Comparison of ENCODE assay signal across 20 cellular contexts in the genomic region with DNA sequence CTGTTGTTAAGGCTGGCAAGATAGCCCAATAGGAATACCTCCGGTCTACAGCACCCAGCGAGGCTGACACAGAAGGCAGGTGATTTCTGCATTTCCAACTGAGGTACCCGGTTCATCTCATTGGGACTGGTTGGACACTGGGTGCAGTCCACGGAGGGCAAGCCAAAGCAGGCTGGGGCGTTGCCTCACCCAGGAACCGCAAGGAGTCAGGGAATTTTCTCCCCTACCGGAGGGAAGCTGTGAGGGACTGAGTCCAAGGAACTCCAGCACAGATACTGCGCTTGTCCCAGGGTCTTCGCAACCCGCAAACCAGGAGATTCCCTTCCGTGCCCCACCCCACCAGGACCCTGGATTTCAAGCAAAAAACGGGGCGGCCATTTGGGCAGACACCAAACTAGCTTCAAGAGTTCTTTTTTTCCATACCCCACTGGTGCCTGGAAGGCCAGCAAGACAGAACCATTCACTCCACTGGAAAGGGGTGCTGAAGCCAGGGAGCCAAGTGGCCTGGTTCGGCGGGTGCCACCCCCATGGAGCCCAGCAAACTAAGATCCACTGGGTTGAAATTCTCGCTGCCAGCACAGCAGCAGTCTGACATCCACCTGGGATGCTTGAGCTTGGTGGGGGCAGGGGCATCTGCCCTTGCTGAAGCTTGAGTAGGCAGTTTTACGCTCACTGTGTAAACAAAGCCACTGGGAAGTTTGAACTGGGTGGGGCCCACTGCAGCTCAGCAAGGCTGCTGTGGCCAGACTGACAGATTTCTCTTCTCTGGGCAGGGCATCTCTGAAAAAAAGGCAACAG.
A peak's percentile ranks its signal among the peaks of the same experiment; 100 is the strongest.
DNase-seq lines count a peak whose midpoint lies in the region; ATAC-seq and TF ChIP-seq lines count a peak whose summit lies in the region.
"Had no signal": no experiment of that assay in that cellular context is flagged by ENCODE, and none has a peak within 500 bp of the region (broad histone marks: within the 10 kb centered on the region; RNA-seq: fewer than 3 reads in every experiment).

No MANE protein-coding gene starts in this region.

- H3K4me3 ChIP-seq in osteoblast (ENCODE audit: insufficient read depth, low read length), result no peak overlapping the region
- H3K4me3 ChIP-seq: skin epidermis had no signal

- no peak for TF ChIP-seq CTCF in osteoblast (IDR thresholded peaks at IDR 0.05; ENCODE audit: extremely low read depth, low read depth, low read length)

- peak overlapping the region; percentile 35 for H2AFZ ChIP-seq in osteoblast (ENCODE audit: low read length)

- H4K20me1 ChIP-seq in osteoblast (ENCODE audit: insufficient read depth, low read length), result no peaks in the 10 kb centered on the region

- H3K36me3 ChIP-seq in osteoblast (ENCODE audit: insufficient read depth, low read length), result no peaks in the 10 kb centered on the region
- H3K36me3 ChIP-seq: WERI-Rb-1 had no signal

- no peaks in the 10 kb centered on the region for H3K9me3 ChIP-seq in osteoblast (ENCODE audit: low read depth, low read length)

- peak; percentile 36 for DNase-seq in DMS153 treated with DMSO at 0.1 percent for 48 hours (lab: John Stamatoyannopoulos, UW; ENCODE audit: unreplicated experiment)
- peak; percentile 20 for DNase-seq in LoVo (ENCODE audit: low spot score)
- DNase-seq in SW480 (ENCODE audit: low spot score), result peak; percentile 16
- DNase-seq in osteoblast (ENCODE audit: insufficient read length, low spot score, missing footprints), result no peak
- DNase-seq: activated CD4-positive, alpha-beta T cell treated with anti-CD3 and anti-CD28 coated beads, Interleukin-2, amount 50 U/mL, for 4 hours; activated naive CD4-positive, alpha-beta T cell treated with Interleukin-2 at 50 U/mL for 16 hours; AML-193; anterior cingulate cortex; effector memory CD8-positive, alpha-beta T cell; NCI-H2029; posterior cingulate gyrus; stimulated activated CD4-positive, alpha-beta T cell treated with anti-CD3 and anti-CD28 coated beads, Interleukin-4, amount 100 ng/mL, for 1 hour; T-cell; WERI-Rb-1 had no signal

- H3K4me2 ChIP-seq in osteoblast (ENCODE audit: insufficient read depth, low read length), result no peak overlapping the region

- no peaks in the 10 kb centered on the region for H3K27me3 ChIP-seq in osteoblast (ENCODE audit: insufficient read depth, low read length)

- H3K4me1 ChIP-seq in osteoblast (ENCODE audit: insufficient read depth, low read length), result peaks cover 22% of the 10 kb centered on the region

- no peak for ATAC-seq in HG03095 (IDR thresholded peaks at IDR 0.05; ENCODE audit: unreplicated experiment)
- ATAC-seq in HG02973 (IDR thresholded peaks at IDR 0.05; ENCODE audit: unreplicated experiment), result no peak
- no peak for ATAC-seq in GM21786 (IDR thresholded peaks at IDR 0.05; ENCODE audit: unreplicated experiment)
- ATAC-seq: effector memory CD8-positive, alpha-beta T cell; natural killer cell treated with Interleukin-12 subunit alpha and Interleukin-12 subunit beta and Interleukin-15 and Interleukin-18, amount 100 ng/mL, for 72 hours; T-cell had no signal

- no peak overlapping the region for H3K27ac ChIP-seq in osteoblast (ENCODE audit: low read depth, low read length)
- H3K27ac ChIP-seq: RWPE1, skin epidermis, WERI-Rb-1 had no signal

- no peaks in the 10 kb centered on the region for H3K79me2 ChIP-seq in osteoblast (ENCODE audit: insufficient read depth, low read length)
